ENCODE assay signal across 34 cellular contexts in genomic region chr22:24109649-24110048, GRCh38.
"Had no signal": no experiment of that assay in that cellular context is flagged by ENCODE, and none has a peak within 500 bp of the region (broad histone marks: within the 10 kb centered on the region; RNA-seq: fewer than 3 reads in every experiment).

No MANE protein-coding gene starts in this region.

- H3K4me1 Mint-ChIP-seq: activated B cell treated with CpG ODN at 0.5 μM for 24 hours had no signal

- H3K9me3 Mint-ChIP-seq: activated T-cell treated with anti-CD3 and anti-CD28 coated beads, Interleukin-2, amount 50 U/mL, for 24 hours had no signal

- H3K27me3 Mint-ChIP-seq: activated B cell treated with CpG ODN at 0.5 μM for 24 hours; activated CD4-positive, alpha-beta memory T cell treated with anti-CD3 and anti-CD28 coated beads, Interleukin-2, amount 10 ng/mL, durations not matched to agents 7 days and 5 days; activated CD4-positive, alpha-beta T cell treated with anti-CD3 and anti-CD28 coated beads, Interleukin-2, amount 10 ng/mL, durations not matched to agents 7 days and 5 days; activated CD8-positive, alpha-beta memory T cell treated with anti-CD3 and anti-CD28 coated beads, Interleukin-2, amount 10 ng/mL, durations not matched to agents 7 days and 5 days; activated naive CD4-positive, alpha-beta T cell treated with anti-CD3 and anti-CD28 coated beads, Interleukin-2, amount 10 ng/mL, durations not matched to agents 7 days and 5 days; activated naive CD4-positive, alpha-beta T cell treated with anti-CD3 and anti-CD28 coated beads, Interleukin-2, amount 50 U/mL, for 24 hours; activated naive CD8-positive, alpha-beta T cell; activated naive CD8-positive, alpha-beta T cell treated with anti-CD3 and anti-CD28 coated beads, Interleukin-2, amount 10 ng/mL, durations not matched to agents 7 days and 5 days; activated naive CD8-positive, alpha-beta T cell treated with anti-CD3 and anti-CD28 coated beads, Interleukin-2, amount 50 U/mL, for 24 hours; activated T-cell treated with anti-CD3 and anti-CD28 coated beads, Interleukin-2, amount 50 U/mL, for 24 hours; brain had no signal

- H3K4me3 ChIP-seq: ascending aorta, cardiac muscle cell had no signal

- H3K4me3 Mint-ChIP-seq: activated B cell treated with CpG ODN at 0.5 μM for 24 hours; activated CD4-positive, alpha-beta memory T cell treated with anti-CD3 and anti-CD28 coated beads, Interleukin-2, amount 10 ng/mL, durations not matched to agents 7 days and 5 days; activated CD4-positive, alpha-beta T cell treated with anti-CD3 and anti-CD28 coated beads, Interleukin-2, amount 10 ng/mL, durations not matched to agents 7 days and 5 days; activated CD8-positive, alpha-beta memory T cell treated with anti-CD3 and anti-CD28 coated beads, Interleukin-2, amount 10 ng/mL, durations not matched to agents 7 days and 5 days; activated CD8-positive, alpha-beta T cell treated with anti-CD3 and anti-CD28 coated beads, Interleukin-2, amount 10 ng/mL, durations not matched to agents 7 days and 5 days; activated naive CD4-positive, alpha-beta T cell treated with anti-CD3 and anti-CD28 coated beads, Interleukin-2, amount 10 ng/mL, durations not matched to agents 7 days and 5 days; activated naive CD4-positive, alpha-beta T cell treated with anti-CD3 and anti-CD28 coated beads, Interleukin-2, amount 50 U/mL, for 24 hours; activated naive CD8-positive, alpha-beta T cell; activated naive CD8-positive, alpha-beta T cell treated with anti-CD3 and anti-CD28 coated beads, Interleukin-2, amount 10 ng/mL, durations not matched to agents 7 days and 5 days; activated naive CD8-positive, alpha-beta T cell treated with anti-CD3 and anti-CD28 coated beads, Interleukin-2, amount 50 U/mL, for 24 hours; activated T-cell treated with anti-CD3 and anti-CD28 coated beads, Interleukin-2, amount 50 U/mL, for 24 hours; brain; T-helper 1 cell treated with Interleukin-12 subunit alpha and Interleukin-12 subunit beta and Interleukin-4 antibody, amounts not matched to agents 30 μg/mL and 1 μg/mL, for 36 hours; T-helper 2 cell treated with Interferon-gamma antibody and Interleukin-4, amounts not matched to agents 5 μg/mL and 100 μg/mL, for 36 hours had no signal

- H3K27ac Mint-ChIP-seq: activated B cell treated with CpG ODN at 0.5 μM for 24 hours; activated CD4-positive, alpha-beta memory T cell treated with anti-CD3 and anti-CD28 coated beads, Interleukin-2, amount 10 ng/mL, durations not matched to agents 7 days and 5 days; activated CD4-positive, alpha-beta T cell treated with anti-CD3 and anti-CD28 coated beads, Interleukin-2, amount 10 ng/mL, durations not matched to agents 7 days and 5 days; activated CD8-positive, alpha-beta memory T cell treated with anti-CD3 and anti-CD28 coated beads, Interleukin-2, amount 10 ng/mL, durations not matched to agents 7 days and 5 days; activated CD8-positive, alpha-beta T cell treated with anti-CD3 and anti-CD28 coated beads, Interleukin-2, amount 10 ng/mL, durations not matched to agents 7 days and 5 days; activated naive CD4-positive, alpha-beta T cell treated with anti-CD3 and anti-CD28 coated beads, Interleukin-2, amount 10 ng/mL, durations not matched to agents 7 days and 5 days; activated naive CD4-positive, alpha-beta T cell treated with anti-CD3 and anti-CD28 coated beads, Interleukin-2, amount 50 U/mL, for 24 hours; activated naive CD8-positive, alpha-beta T cell; activated naive CD8-positive, alpha-beta T cell treated with anti-CD3 and anti-CD28 coated beads, Interleukin-2, amount 10 ng/mL, durations not matched to agents 7 days and 5 days; activated naive CD8-positive, alpha-beta T cell treated with anti-CD3 and anti-CD28 coated beads, Interleukin-2, amount 50 U/mL, for 24 hours; activated T-cell treated with anti-CD3 and anti-CD28 coated beads, Interleukin-2, amount 50 U/mL, for 24 hours; activated T-helper 2 cell treated with anti-CD3 and anti-CD28 coated beads, Interferon-gamma antibody, Interleukin-2, Interleukin-4, amounts not matched to agents 10 μg/mL and 5 μg/mL and 100 μg/mL, durations not matched to agents 14 hours and 24 hours and 36 hours; brain; T-helper 1 cell treated with Interleukin-12 subunit alpha and Interleukin-12 subunit beta and Interleukin-4 antibody, amounts not matched to agents 30 μg/mL and 1 μg/mL, for 36 hours; T-helper 2 cell treated with Interferon-gamma antibody and Interleukin-4, amounts not matched to agents 5 μg/mL and 100 μg/mL, for 36 hours had no signal

- H3K9me3 ChIP-seq: ascending aorta had no signal

- ATAC-seq: activated CD8-positive, alpha-beta memory T cell treated with anti-CD3 and anti-CD28 coated beads, Interleukin-2, amount 10 ng/mL, durations not matched to agents 7 days and 5 days; activated CD8-positive, alpha-beta T cell treated with anti-CD3 and anti-CD28 coated beads, Interleukin-2, amount 10 ng/mL, durations not matched to agents 7 days and 5 days; activated naive CD8-positive, alpha-beta T cell treated with anti-CD3 and anti-CD28 coated beads, Interleukin-2, amount 50 U/mL, for 24 hours had no signal

- H3K27ac ChIP-seq: ascending aorta, cardiac muscle cell, VCaP had no signal

- H3K27me3 ChIP-seq: ascending aorta, cardiac muscle cell had no signal

- DNase-seq: activated B cell treated with CpG ODN at 0.5 μM for 24 hours; activated CD4-positive, alpha-beta memory T cell treated with anti-CD3 and anti-CD28 coated beads, Interleukin-2, amount 10 ng/mL, durations not matched to agents 7 days and 5 days; activated CD4-positive, alpha-beta T cell treated with anti-CD3 and anti-CD28 coated beads for 4 hours; activated CD4-positive, alpha-beta T cell treated with anti-CD3 and anti-CD28 coated beads, Interleukin-2, amount 10 ng/mL, durations not matched to agents 7 days and 5 days; activated CD4-positive, alpha-beta T cell treated with anti-CD3 and anti-CD28 coated beads, Interleukin-2, amount 50 U/mL, for 48 hours; activated CD4-positive, CD25-positive, alpha-beta regulatory T cell treated with anti-CD3 and anti-CD28 coated beads, Interleukin-2, amount 50 U/mL, for 72 hours; activated CD8-positive, alpha-beta memory T cell treated with anti-CD3 and anti-CD28 coated beads for 24 hours; activated CD8-positive, alpha-beta memory T cell treated with anti-CD3 and anti-CD28 coated beads, Interleukin-2, amount 10 ng/mL, durations not matched to agents 7 days and 5 days; activated CD8-positive, alpha-beta memory T cell treated with anti-CD3 and anti-CD28 coated beads, Interleukin-2, amount 50 U/mL, for 48 hours; activated CD8-positive, alpha-beta T cell treated with anti-CD3 and anti-CD28 coated beads, Interleukin-2, amount 10 ng/mL, durations not matched to agents 7 days and 5 days; activated effector memory CD4-positive, alpha-beta T cell treated with Interleukin-2 at 50 U/mL for 16 hours; activated gamma-delta T cell; activated naive CD4-positive, alpha-beta T cell treated with anti-CD3 and anti-CD28 coated beads, Interleukin-2, amount 10 ng/mL, durations not matched to agents 7 days and 5 days; activated naive CD4-positive, alpha-beta T cell treated with Interleukin-2 at 50 U/mL for 16 hours; activated naive CD8-positive, alpha-beta T cell treated with anti-CD3 and anti-CD28 coated beads, Interleukin-2, amount 10 ng/mL, durations not matched to agents 7 days and 5 days; activated naive CD8-positive, alpha-beta T cell treated with anti-CD3 and anti-CD28 coated beads, Interleukin-2, amount 50 U/mL, for 24 hours; activated T-cell treated with anti-CD3 and anti-CD28 coated beads, Interleukin-2, amount 50 U/mL, for 24 hours; activated T-cell treated with anti-CD3 and anti-CD28 coated beads, Interleukin-2, amount 50 U/mL, for 48 hours; amygdala; anterior cingulate cortex; caudate nucleus; SW 1271; T-helper 1 cell; T-helper 2 cell; T-helper 9 cell had no signal
